9 cellular contexts compared by ENCODE assay signal in genomic region chr9:95517559-95517933, GRCh38. TPM values are rescaled to one million over a fixed set of nuclear protein-coding genes. Genes with fewer than 3 reads are reported as not detected.
DNase-seq lines count a peak whose midpoint lies in the region; ATAC-seq and TF ChIP-seq lines count a peak whose summit lies in the region.
"Had no signal": no experiment of that assay in that cellular context is flagged by ENCODE, and none has a peak within 500 bp of the region (broad histone marks: within the 10 kb centered on the region; RNA-seq: fewer than 3 reads in every experiment).

No MANE protein-coding gene starts in this region.

- no peak for ATAC-seq in activated T-cell treated with anti-CD3 and anti-CD28 coated beads, Interleukin-2, amount 50 U/mL, for 4 hours
- ATAC-seq in lower lobe of right lung: no peak
- ATAC-seq in activated CD4-positive, CD25-positive, alpha-beta regulatory T cell treated with anti-CD3 and anti-CD28 coated beads, Interleukin-2, amount 50 U/mL, for 24 hours: no peak

- H3K27me3 ChIP-seq in brain microvascular endothelial cell (replicated peaks): peaks cover 2% of the 10 kb centered on the region
- H3K27me3 ChIP-seq in lower lobe of right lung (ENCODE audit: low read depth): peaks cover 18% of the 10 kb centered on the region
- H3K27me3 ChIP-seq in suprapubic skin: no peaks in the 10 kb centered on the region

- no peak for TF ChIP-seq POLR2A in suprapubic skin (IDR thresholded peaks at IDR 0.05)

- H3K4me1 ChIP-seq in lower lobe of right lung (peaks cover 7% of the 10 kb centered on the region), suprapubic skin (peaks cover 19% of the 10 kb centered on the region)

- intact Hi-C loops in lower lobe of right lung (cut with DNase I): no loop called here

- no peak for DNase-seq in activated T-cell treated with anti-CD3 and anti-CD28 coated beads, Interleukin-2, amount 50 U/mL, for 4 hours
- DNase-seq in activated T-cell treated with anti-CD3 and anti-CD28 coated beads for 4 hours (no peak), brain microvascular endothelial cell (no peak), lower lobe of right lung (no peak), suprapubic skin (ENCODE audit: low spot score in 2 of 2) (no peak), GOT3 (lab: John Stamatoyannopoulos, UW) (no peak), NCI-H748 treated with DMSO at 0.1 percent for 48 hours (lab: John Stamatoyannopoulos, UW) (no peak)
- DNase-seq: NCI-H82 had no signal

- TF ChIP-seq EP300 in suprapubic skin (IDR thresholded peaks at IDR 0.05): no peak

- H3K4me3 Mint-ChIP-seq in activated T-cell treated with anti-CD3 and anti-CD28 coated beads, Interleukin-2, amount 50 U/mL, for 4 hours: peak overlapping the region; percentile 58

- no peaks in the 10 kb centered on the region for H3K36me3 ChIP-seq in brain microvascular endothelial cell (replicated peaks)
- H3K36me3 ChIP-seq in lower lobe of right lung: no peaks in the 10 kb centered on the region
- no peaks in the 10 kb centered on the region for H3K36me3 ChIP-seq in suprapubic skin

- TF ChIP-seq CTCF in brain microvascular endothelial cell (IDR thresholded peaks at IDR 0.05; ENCODE audit: low read depth, low read length, missing control alignments) (no peak), lower lobe of right lung (IDR thresholded peaks at IDR 0.05) (no peak), suprapubic skin (IDR thresholded peaks at IDR 0.05) (no peak)

- no peaks in the 10 kb centered on the region for H3K36me3 Mint-ChIP-seq in activated T-cell treated with anti-CD3 and anti-CD28 coated beads, Interleukin-2, amount 50 U/mL, for 4 hours (ENCODE audit: insufficient read depth)

- H3K4me3 ChIP-seq in brain microvascular endothelial cell (ENCODE audit: low read depth, low read length) (peak overlapping the region; percentile 56), lower lobe of right lung (peak overlapping the region; percentile 63), suprapubic skin (peak overlapping the region; percentile 55)

- H3K27ac ChIP-seq in brain microvascular endothelial cell (no peak overlapping the region), lower lobe of right lung (peak overlapping the region; percentile 41), suprapubic skin (no peak overlapping the region)

- no peaks in the 10 kb centered on the region for H3K9me3 ChIP-seq in lower lobe of right lung
- no peaks in the 10 kb centered on the region for H3K9me3 ChIP-seq in suprapubic skin

- in situ Hi-C loops in brain microvascular endothelial cell (cut with HindIII; ENCODE audit: low pct_ligation_motif_present, low sequenced_read_pairs): no loop called here

- H3K27me3 Mint-ChIP-seq in activated T-cell treated with anti-CD3 and anti-CD28 coated beads, Interleukin-2, amount 50 U/mL, for 4 hours (ENCODE audit: low read depth): peaks cover 24% of the 10 kb centered on the region

- peaks cover 16% of the 10 kb centered on the region for H3K4me1 Mint-ChIP-seq in activated T-cell treated with anti-CD3 and anti-CD28 coated beads, Interleukin-2, amount 50 U/mL, for 4 hours (ENCODE audit: low read depth)

- 62% methylated on average over 14 of the region's 14 CpGs for WGBS in suprapubic skin

- peaks cover 17% of the 10 kb centered on the region for H3K9me3 Mint-ChIP-seq in activated T-cell treated with anti-CD3 and anti-CD28 coated beads, Interleukin-2, amount 50 U/mL, for 4 hours

RNA-seq across cellular contexts. Expression of gene PTCH1, which starts 0.8 kb away (rescaled TPM):
- 1 to 10 TPM; 2.5 to 6.1 (median 4.1) TPM for total RNA-seq in activated T-cell treated with anti-CD3 and anti-CD28 coated beads, Interleukin-2, amount 50 U/mL, for 4 hours
- total RNA-seq in lower lobe of right lung (33.3 TPM), suprapubic skin (10 to 100 TPM in 3 of 4 donors, 1 to 10 TPM in 1; 9.9 to 59.0 (median 27.9) TPM)
